12 cellular contexts compared by ENCODE assay signal in the genomic region with DNA sequence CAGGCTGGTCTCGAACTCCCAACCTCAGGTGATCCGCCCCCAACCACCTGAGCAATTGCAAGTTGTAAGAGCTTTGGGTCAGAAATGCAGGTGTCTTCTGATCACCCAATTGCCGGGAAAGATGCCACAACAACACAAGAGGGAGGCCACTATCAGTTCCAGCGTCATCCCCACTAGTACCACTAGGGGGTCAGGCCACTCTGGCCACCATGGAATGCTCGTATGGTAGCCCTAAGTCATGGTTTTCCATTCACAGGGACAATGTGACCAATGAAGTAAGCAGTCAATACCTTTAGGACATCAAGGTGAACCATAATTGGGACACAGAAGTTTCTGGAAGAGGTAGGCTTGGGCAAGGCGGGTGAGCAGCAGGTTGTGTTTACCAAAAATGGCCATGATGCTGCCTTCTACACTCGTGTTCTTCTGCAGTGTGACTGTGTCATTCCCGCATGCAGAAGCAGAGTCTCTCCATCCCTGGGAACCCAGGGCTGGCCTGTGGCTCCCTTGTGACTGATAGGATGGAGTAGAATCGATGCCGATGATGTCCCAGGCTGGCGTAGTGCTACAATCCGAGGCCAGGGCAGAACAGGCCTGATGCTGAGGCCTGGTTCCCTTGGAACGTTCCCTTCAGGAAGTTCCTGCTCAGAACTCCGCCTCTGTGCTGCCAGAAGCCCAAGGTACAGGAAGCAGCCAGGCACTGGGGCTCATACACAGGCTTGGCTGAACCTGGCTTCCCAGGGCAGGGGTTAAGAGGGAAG. TPM values are rescaled to one million over a fixed set of nuclear protein-coding genes. Genes with fewer than 3 reads are reported as not detected.
A peak's percentile ranks its signal among the peaks of the same experiment; 100 is the strongest.
DNase-seq lines count a peak whose midpoint lies in the region; ATAC-seq, FAIRE-seq and TF ChIP-seq lines count a peak whose summit lies in the region.
"Had no signal": no experiment of that assay in that cellular context is flagged by ENCODE, and none has a peak within 500 bp of the region (broad histone marks: within the 10 kb centered on the region; RNA-seq: fewer than 3 reads in every experiment).

No MANE protein-coding gene starts in this region.

- H2BK120ac ChIP-seq in H1 (replicated peaks; ENCODE audit: low read depth, low read length) = no peak overlapping the region

- no peak overlapping the region for H4K5ac ChIP-seq in H1 (ENCODE audit: insufficient read length, low read depth, low read length)

- no peak overlapping the region for H2BK5ac ChIP-seq in H1 (ENCODE audit: low read depth, low read length)

- no peaks in the 10 kb centered on the region for H3K9me2 ChIP-seq in Loucy (replicated peaks; ENCODE audit: low read depth, low read length)

- H3K9ac ChIP-seq in Loucy (ENCODE audit: low read depth, low read length, poor library complexity, severe bottlenecking) (no peak overlapping the region), H1 (replicated peaks in 1 of 4; ENCODE audit: extremely low read depth in 1 of 4, low read depth in 3 of 4, low read length in 3 of 4) (no peak overlapping the region)

- FAIRE-seq in H1 (lab: Jason Lieb, UNC) = no peak

- peak; percentile 32 to 58; a peak in 3 of 4 replicates for TF ChIP-seq RAD21 in H1 (IDR thresholded peaks at IDR 0.05 in 1 of 2, conservative IDR thresholded peaks at IDR 0.05 in 1 of 2; ENCODE audit: low read depth in 2 of 2, low read length in 2 of 2)

- H3K27ac ChIP-seq in cardiac muscle cell = no peak overlapping the region
- H3K27ac ChIP-seq in H1 (ENCODE audit: low read depth, low read length) = no peak overlapping the region

- no peak overlapping the region for H4K91ac ChIP-seq in H1 (replicated peaks; ENCODE audit: insufficient read length, low read length)

- no peaks in the 10 kb centered on the region for H3K36me3 ChIP-seq in cardiac muscle cell
- no peaks in the 10 kb centered on the region for H3K36me3 ChIP-seq in Loucy (ENCODE audit: insufficient read depth, low read length)
- no peaks in the 10 kb centered on the region for H3K36me3 ChIP-seq in H1 (ENCODE audit: control insufficient read depth in 2 of 4, insufficient read depth in 4 of 4, low read length in 3 of 4)

- TF ChIP-seq EP300 in H1 (IDR thresholded peaks at IDR 0.05; ENCODE audit: borderline replicate concordance in 1 of 2, low read depth in 2 of 2, low read length in 2 of 2) = no peak

- TF ChIP-seq POLR2A in H1 (IDR thresholded peaks at IDR 0.05; ENCODE audit: control extremely low read depth in 1 of 2, low read depth in 2 of 2, low read length in 2 of 2) = no peak

- H3K79me2 ChIP-seq in Loucy (ENCODE audit: insufficient read depth, low read length) (no peaks in the 10 kb centered on the region), H1 (ENCODE audit: control insufficient read depth in 1 of 2, insufficient read depth in 2 of 2, low read length in 2 of 2) (no peaks in the 10 kb centered on the region)

- no peak overlapping the region for H3K4ac ChIP-seq in H1 (replicated peaks; ENCODE audit: insufficient read length, low read depth, low read length)

- H2BK15ac ChIP-seq in H1 (ENCODE audit: low read length) = peak overlapping the region; percentile 66; the same call in 1 of the 2 replicates

- H3K23ac ChIP-seq in H1 (ENCODE audit: insufficient read length) = no peak overlapping the region

- POLR2A ChIA-PET in H1 (lab: Charles Lee; ENCODE audit: partially characterized antibody) = no interaction called here

- H4K20me1 ChIP-seq in Loucy (ENCODE audit: insufficient read depth, low read length, poor library complexity, severe bottlenecking) = no peaks in the 10 kb centered on the region
- H4K20me1 ChIP-seq in H1 (replicated peaks in 1 of 2; ENCODE audit: control insufficient read depth in 1 of 2, insufficient read depth in 2 of 2, low read length in 2 of 2) = no peaks in the 10 kb centered on the region

- no peak overlapping the region for H3K56ac ChIP-seq in H1 (replicated peaks; ENCODE audit: insufficient read length, low read depth, low read length)

- CTCF ChIA-PET in H1 (lab: Charles Lee; ENCODE audit: partially characterized antibody) = interaction anchor here (0.7 to 3.8 kb wide), 15 partner anchors 10 to 168 kb away, joined by 3 to 16 read pairs (median 3); no protein-coding TSS in a partner anchor

- WGBS in H1 (ENCODE audit: extremely low coverage in 1 of 2, insufficient coverage in 1 of 2, insufficient read length in 1 of 2, insufficient replicate concordance in 2 of 2, low coverage in 1 of 2, low lambda C conversion rate in 2 of 2, missing lambda C conversion rate in 1 of 2), 2 experiments = 88% methylated on average over 14 of the region's 14 CpGs; no CpG with 5 or more reads in 1 of the 2 experiments

- H3K23me2 ChIP-seq in H1 (ENCODE audit: low read depth, low read length) = no peaks in the 10 kb centered on the region

- H3K4me2 ChIP-seq in Loucy (ENCODE audit: low read depth, low read length, poor library complexity, severe bottlenecking) (no peak overlapping the region), H1 (ENCODE audit: insufficient read depth in 1 of 2, low read depth in 2 of 2, low read length in 2 of 2) (no peak overlapping the region)

- no peak for DNase-seq in cardiac muscle cell (ENCODE audit: low read depth in 1 of 2, low spot score in 1 of 2)
- no peak for DNase-seq in cardiac septum (ENCODE audit: low spot score)
- DNase-seq in H1 (ENCODE audit: low read depth in 1 of 2, low spot score in 2 of 2) = peak in 1 of 2 experiments; percentile 67
- DNase-seq in posterior vena cava (ENCODE audit: low spot score) = peak; percentile 54
- DNase-seq in GM03348 (ENCODE audit: low spot score) = no peak
- DNase-seq: activated CD4-positive, alpha-beta memory T cell treated with anti-CD3 and anti-CD28 coated beads for 36 hours; CD4-positive, alpha-beta T cell; KG1; NCI-H2227 treated with DMSO at 0.1 percent for 48 hours had no signal

- H3K18ac ChIP-seq in H1 (ENCODE audit: extremely low read depth, low read length) = no peak overlapping the region

- no peak overlapping the region for H3K4me3 ChIP-seq in cardiac muscle cell
- H3K4me3 ChIP-seq in Loucy (ENCODE audit: low read length, poor library complexity, severe bottlenecking) = no peak overlapping the region
- no peak overlapping the region for H3K4me3 ChIP-seq in H1 (ENCODE audit: extremely low read depth in 1 of 4, insufficient read depth in 2 of 4, low read depth in 3 of 4, low read length in 4 of 4)

- H3K27me3 ChIP-seq in cardiac muscle cell = no peaks in the 10 kb centered on the region
- H3K27me3 ChIP-seq in Loucy (ENCODE audit: insufficient read depth, low read length, poor library complexity, severe bottlenecking) = no peaks in the 10 kb centered on the region
- H3K27me3 ChIP-seq in H1 (replicated peaks in 1 of 4; ENCODE audit: control insufficient read depth in 3 of 4, extremely low read depth in 1 of 4, insufficient read depth in 3 of 4, low read length in 3 of 4) = no peaks in the 10 kb centered on the region; a peak in 1 of 7 replicates

- TF ChIP-seq CTCF in cardiac muscle cell (IDR thresholded peaks at IDR 0.05; ENCODE audit: low read depth, low read length) = peak; percentile 35
- peak; percentile 64 for TF ChIP-seq CTCF in Loucy (conservative IDR thresholded peaks at IDR 0.05; ENCODE audit: low read length)
- peak; percentile 50 to 83 (median 81) for TF ChIP-seq CTCF in H1 (IDR thresholded peaks at IDR 0.05; ENCODE audit: control extremely low read depth in 1 of 3, insufficient read depth in 1 of 3, low read depth in 1 of 3, low read length in 3 of 3)

- 0 out of 2 replicates have a peak overlapping the region, but pooled peaks have one; percentile 1 for H2AK5ac ChIP-seq in H1 (ENCODE audit: low read depth, low read length)

- H2AFZ ChIP-seq in Loucy (ENCODE audit: low read length) (no peak overlapping the region), H1 (ENCODE audit: low read length) (no peak overlapping the region)

- no peaks in the 10 kb centered on the region for H3K4me1 ChIP-seq in cardiac muscle cell (ENCODE audit: low read depth)
- H3K4me1 ChIP-seq in Loucy (ENCODE audit: insufficient read depth, low read length, poor library complexity, severe bottlenecking) = no peaks in the 10 kb centered on the region
- H3K4me1 ChIP-seq in H1 (replicated peaks in 1 of 4; ENCODE audit: control insufficient read depth in 3 of 4, insufficient read depth in 4 of 4, low read length in 3 of 4) = peaks cover 0 to 5% (median 3%) of the 10 kb centered on the region in 4 experiments; a peak in 4 of 7 replicates

- ATAC-seq in GM19463 (IDR thresholded peaks at IDR 0.05; ENCODE audit: unreplicated experiment) (no peak), HG02763 (IDR thresholded peaks at IDR 0.05; ENCODE audit: unreplicated experiment) (no peak)

- H4K8ac ChIP-seq in H1 (ENCODE audit: extremely low read depth, insufficient read depth, low read length) = no peak overlapping the region

- H3K14ac ChIP-seq in H1 (ENCODE audit: insufficient read length) = no peak overlapping the region

- intact Hi-C loops in cardiac septum (cut with DNase I) (no loop called here), posterior vena cava (cut with DNase I) (no loop called here)

- no peaks in the 10 kb centered on the region for H3K9me3 ChIP-seq in cardiac muscle cell (ENCODE audit: low read depth)
- no peaks in the 10 kb centered on the region for H3K9me3 ChIP-seq in Loucy (ENCODE audit: insufficient read depth, low read depth, low read length)
- H3K9me3 ChIP-seq in H1 (ENCODE audit: insufficient read depth in 2 of 2, low read depth in 1 of 2, low read length in 1 of 2) = peaks cover 5 to 9% of the 10 kb centered on the region in 2 experiments

- peak overlapping the region; percentile 75; the same call in 1 of the 2 replicates for H2BK12ac ChIP-seq in H1 (ENCODE audit: low read depth, low read length)

- no peaks in the 10 kb centered on the region for H3F3A ChIP-seq in Loucy (ENCODE audit: low read depth)

- no peaks in the 10 kb centered on the region for H3K79me1 ChIP-seq in H1 (ENCODE audit: low read depth, low read length)

- peak overlapping the region; percentile 49; the same call in 1 of the 2 replicates for H2BK20ac ChIP-seq in H1 (ENCODE audit: low read length)

TF ChIP-seq in H1, 55 proteins besides CTCF, POLR2A, EP300 and RAD21 (continues in another document):
- TF ChIP-seq ZNF274 (IDR thresholded peaks at IDR 0.05; ENCODE audit: borderline replicate concordance, extremely low read depth, low read length) (no peak), SIN3A (conservative IDR thresholded peaks at IDR 0.05 in 1 of 2, IDR thresholded peaks at IDR 0.05 in 1 of 2; ENCODE audit: low read depth in 1 of 2, low read length in 2 of 2) (no peak), CEBPB (IDR thresholded peaks at IDR 0.05; ENCODE audit: low read depth, low read length) (no peak)

RNA-seq across cellular contexts. Expression of a gene that starts 42.2 kb away (rescaled TPM):
- total RNA-seq in cardiac muscle cell (6.4 and 14.8 TPM in 2 replicates), cardiac septum (15.2 TPM), posterior vena cava (1 to 10 TPM; 3.3 to 3.9 TPM)
- polyA plus RNA-seq in cardiac muscle cell (5.7 and 11.8 TPM in 2 replicates), H1 (2011; rRNA removed) (6.9 and 7.1 TPM in 2 replicates)
- total RNA-seq in H1 (2021; fragmentation: NEBNext Ultra II Directional; extraction: Animal tissue kit (Norgen Biotek cat#: 25700)) = 20.5 and 20.6 TPM in 2 replicates
- 5.4 TPM for polyA plus RNA-seq in H1 (2011; cell fraction: cytosol; rRNA removed)
- polyA plus RNA-seq in H1 (2011; cell fraction: nucleus; rRNA removed) = 10.9 TPM
- 8.6 to 11.9 TPM (median 11.1 TPM) in 4 replicates for polyA plus RNA-seq in H1 (2012, experiment 1 of 2)
- 2.7 TPM for polyA plus RNA-seq in H1 (2012, experiment 2 of 2)
- 6.4 TPM for polyA plus RNA-seq in H1 (2013, experiment 1 of 2)
- 6.4 TPM for polyA plus RNA-seq in H1 (2013, experiment 2 of 2)
- 25.2 and 26.2 TPM in 2 replicates for polyA minus RNA-seq in H1 (2011; rRNA and poly(A)+ RNA removed)
- polyA minus RNA-seq in H1 (2011; cell fraction: cytosol; rRNA and poly(A)+ RNA removed) = 16.0 TPM
- polyA minus RNA-seq in H1 (2011; cell fraction: nucleus; rRNA and poly(A)+ RNA removed) = 15.9 TPM
